1 cellular context compared by ENCODE assay signal in the genomic region with DNA sequence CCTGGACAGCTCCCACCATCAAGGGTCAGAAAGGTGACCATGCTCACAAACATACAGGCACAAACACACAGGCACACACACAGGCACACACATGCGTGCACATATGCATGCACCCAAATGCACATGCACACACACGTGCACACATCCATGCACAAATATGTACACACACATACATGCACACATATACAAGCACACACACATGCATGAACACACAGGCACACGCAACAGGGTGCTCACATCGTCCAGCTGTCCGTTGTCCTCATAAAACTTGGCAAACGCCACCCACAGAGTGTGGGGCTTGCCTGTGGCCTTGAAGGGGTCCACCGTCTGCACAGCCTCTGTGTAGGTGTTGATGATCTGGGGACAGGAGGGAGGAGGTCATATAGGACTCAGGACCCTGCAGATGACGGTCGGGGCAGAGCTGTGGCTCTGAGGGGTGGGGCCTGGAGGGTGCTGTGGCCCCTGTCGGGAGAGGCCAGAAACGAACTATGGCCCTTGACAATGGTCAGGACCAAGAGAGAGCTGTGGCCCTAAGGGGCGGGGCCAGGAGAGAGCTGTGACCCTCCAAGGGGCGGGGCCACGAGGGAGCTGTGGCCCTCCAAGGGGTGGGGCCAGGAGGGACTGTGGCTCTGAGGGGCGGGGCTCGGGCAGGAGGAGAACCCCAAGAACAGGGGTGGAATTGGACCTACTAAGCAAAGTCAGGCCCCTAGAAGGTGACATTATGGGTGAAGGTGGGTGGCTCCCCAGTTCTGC.
A peak's percentile ranks its signal among the peaks of the same experiment; 100 is the strongest.
TF ChIP-seq lines count a peak whose summit lies in the region.

No MANE protein-coding gene starts in this region.

TF ChIP-seq in K562, 482 proteins besides CTCF, POLR2A, EP300 and RAD21:
- TF ChIP-seq RBFOX2 (IDR thresholded peaks at IDR 0.05; ENCODE audit: low read depth, low read length) = 0 out of 2 replicates have a peak, but pooled peaks have one; percentile 3
- TF ChIP-seq, protein P1, sequence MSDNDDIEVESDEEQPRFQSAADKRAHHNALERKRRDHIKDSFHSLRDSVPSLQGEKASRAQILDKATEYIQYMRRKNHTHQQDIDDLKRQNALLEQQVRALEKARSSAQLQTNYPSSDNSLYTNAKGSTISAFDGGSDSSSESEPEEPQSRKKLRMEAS (CRISPR knock-in tag; IDR thresholded peaks at IDR 0.05) = 0 out of 2 replicates have a peak, but pooled peaks have one; percentile 17
- TF ChIP-seq, protein P2, sequence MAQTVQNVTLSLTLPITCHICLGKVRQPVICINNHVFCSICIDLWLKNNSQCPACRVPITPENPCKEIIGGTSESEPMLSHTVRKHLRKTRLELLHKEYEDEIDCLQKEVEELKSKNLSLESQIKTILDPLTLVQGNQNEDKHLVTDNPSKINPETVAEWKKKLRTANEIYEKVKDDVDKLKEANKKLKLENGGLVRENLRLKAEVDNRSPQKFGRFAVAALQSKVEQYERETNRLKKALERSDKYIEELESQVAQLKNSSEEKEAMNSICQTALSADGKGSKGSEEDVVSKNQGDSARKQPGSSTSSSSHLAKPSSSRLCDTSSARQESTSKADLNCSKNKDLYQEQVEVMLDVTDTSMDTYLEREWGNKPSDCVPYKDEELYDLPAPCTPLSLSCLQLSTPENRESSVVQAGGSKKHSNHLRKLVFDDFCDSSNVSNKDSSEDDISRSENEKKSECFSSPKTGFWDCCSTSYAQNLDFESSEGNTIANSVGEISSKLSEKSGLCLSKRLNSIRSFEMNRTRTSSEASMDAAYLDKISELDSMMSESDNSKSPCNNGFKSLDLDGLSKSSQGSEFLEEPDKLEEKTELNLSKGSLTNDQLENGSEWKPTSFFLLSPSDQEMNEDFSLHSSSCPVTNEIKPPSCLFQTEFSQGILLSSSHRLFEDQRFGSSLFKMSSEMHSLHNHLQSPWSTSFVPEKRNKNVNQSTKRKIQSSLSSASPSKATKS (CRISPR knock-in tag; IDR thresholded peaks at IDR 0.05) = no peak
- TF ChIP-seq, protein P3, sequence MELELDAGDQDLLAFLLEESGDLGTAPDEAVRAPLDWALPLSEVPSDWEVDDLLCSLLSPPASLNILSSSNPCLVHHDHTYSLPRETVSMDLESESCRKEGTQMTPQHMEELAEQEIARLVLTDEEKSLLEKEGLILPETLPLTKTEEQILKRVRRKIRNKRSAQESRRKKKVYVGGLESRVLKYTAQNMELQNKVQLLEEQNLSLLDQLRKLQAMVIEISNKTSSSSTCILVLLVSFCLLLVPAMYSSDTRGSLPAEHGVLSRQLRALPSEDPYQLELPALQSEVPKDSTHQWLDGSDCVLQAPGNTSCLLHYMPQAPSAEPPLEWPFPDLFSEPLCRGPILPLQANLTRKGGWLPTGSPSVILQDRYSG (tag; conservative IDR thresholded peaks at IDR 0.05; ENCODE audit: low read depth) = no peak
TF ChIP-seq in K562: peak in this region for 2.
